Comparison of ENCODE assay signal across 8 cellular contexts in genomic region chr3:52533623-52534280, GRCh38. TPM values are rescaled to one million over a fixed set of nuclear protein-coding genes. Genes with fewer than 3 reads are reported as not detected.
DNase-seq lines count a peak whose midpoint lies in the region; ATAC-seq, FAIRE-seq and TF ChIP-seq lines count a peak whose summit lies in the region.

Gene NT5DC2, minus strand, starts transcription at chr3:52533857. Its CDS starts 120 bp downstream, at chr3:52533737.

- no peaks in the 10 kb centered on the region for H3K27me3 ChIP-seq in DND-41 (ENCODE audit: insufficient read depth, low read length, poor library complexity)

- H3K4me1 ChIP-seq in DND-41 (ENCODE audit: insufficient read depth, low read length): peaks cover 28% of the 10 kb centered on the region

- peaks cover 52% of the 10 kb centered on the region for H3K4me1 Mint-ChIP-seq in dendritic cell treated with granulocyte-macrophage colony-stimulating factor and Interleukin-4, amounts not matched to agents 40 ng/mL and 50 ng/mL, for 4 days (ENCODE audit: low read depth)

- H3K9me3 Mint-ChIP-seq in dendritic cell treated with granulocyte-macrophage colony-stimulating factor and Interleukin-4, amounts not matched to agents 40 ng/mL and 50 ng/mL, for 4 days: no peaks in the 10 kb centered on the region

- H3K27me3 Mint-ChIP-seq in dendritic cell treated with granulocyte-macrophage colony-stimulating factor and Interleukin-4, amounts not matched to agents 40 ng/mL and 50 ng/mL, for 4 days: peaks cover 2% of the 10 kb centered on the region

- H3K27ac Mint-ChIP-seq in dendritic cell treated with granulocyte-macrophage colony-stimulating factor and Interleukin-4, amounts not matched to agents 40 ng/mL and 50 ng/mL, for 4 days: peak within 1 kb of the TSS; percentile 71

- FAIRE-seq in H54 (lab: Jason Lieb, UNC): no peak

- H3K4me3 ChIP-seq in DND-41 (ENCODE audit: low read depth in 1 of 2, low read length in 2 of 2): no peak within 1 kb of the TSS

- DNase-seq in DND-41 (no peak), H54 (ENCODE audit: insufficient read length, low spot score) (peak; percentile 75), NCI-H2171 (lab: John Stamatoyannopoulos, UW) (peak; percentile 30), left lobe of liver (ENCODE audit: low spot score) (peak; percentile 60)
- DNase-seq in activated CD4-positive, alpha-beta T cell treated with anti-CD3 and anti-CD28 coated beads for 4 hours: peak; percentile 57 to 65
- DNase-seq in stimulated activated CD4-positive, alpha-beta T cell treated with anti-CD3 and anti-CD28 coated beads, Interleukin-2, amount 100 ng/mL, for 4 hours (ENCODE audit: low read depth): peak; percentile 31

- no peak within 1 kb of the TSS for H3K9ac ChIP-seq in DND-41 (ENCODE audit: low read depth, low read length)

- TF ChIP-seq POLR2A in H54 (IDR thresholded peaks at IDR 0.05; ENCODE audit: low read depth, low read length): peak; percentile 47

- H3K4me3 Mint-ChIP-seq in dendritic cell treated with granulocyte-macrophage colony-stimulating factor and Interleukin-4, amounts not matched to agents 40 ng/mL and 50 ng/mL, for 4 days: peak within 1 kb of the TSS; percentile 81

- H4K20me1 ChIP-seq in DND-41 (ENCODE audit: insufficient read depth, low read length): peaks cover 7% of the 10 kb centered on the region; the same call in 1 of the 2 replicates

- no peak within 1 kb of the TSS for H3K27ac ChIP-seq in DND-41 (ENCODE audit: low read length)

- H3K36me3 Mint-ChIP-seq in dendritic cell treated with granulocyte-macrophage colony-stimulating factor and Interleukin-4, amounts not matched to agents 40 ng/mL and 50 ng/mL, for 4 days (ENCODE audit: low read depth): peaks cover 30% of the 10 kb centered on the region

- TF ChIP-seq CTCF in DND-41 (IDR thresholded peaks at IDR 0.05; ENCODE audit: borderline replicate concordance, extremely low read depth, low read length, poor library complexity, severe bottlenecking): no peak

- no peak within 1 kb of the TSS for H3K4me2 ChIP-seq in DND-41 (ENCODE audit: insufficient read depth, low read length)

- ATAC-seq in DND-41 (ENCODE audit: insufficient read depth, low read depth): no peak
- peak; percentile 27 for ATAC-seq in left lobe of liver
- ATAC-seq in GM21529 (IDR thresholded peaks at IDR 0.05; ENCODE audit: unreplicated experiment): no peak

- H3K79me2 ChIP-seq in DND-41 (ENCODE audit: insufficient read depth, low read length): peaks cover 21% of the 10 kb centered on the region

- intact Hi-C loops in dendritic cell treated with granulocyte-macrophage colony-stimulating factor and Interleukin-4, amounts not matched to agents 40 ng/mL and 50 ng/mL, for 4 days (cut with micrococcal nuclease): no loop called here

- peaks cover 2% of the 10 kb centered on the region; the same call in 1 of the 2 replicates for H3K36me3 ChIP-seq in DND-41 (ENCODE audit: insufficient read depth, low read length)

- 0 out of 2 replicates have a peak within 1 kb of the TSS, but pooled peaks have one; percentile 30 for H2AFZ ChIP-seq in DND-41 (ENCODE audit: low read depth, low read length)

- H3K9me3 ChIP-seq in DND-41 (ENCODE audit: insufficient read depth, low read length, severe bottlenecking): no peaks in the 10 kb centered on the region

RNA-seq across cellular contexts. Expression of gene NT5DC2, which starts in this region (rescaled TPM):
- 4.1 TPM for total RNA-seq in left lobe of liver
